Comparison of ENCODE assay signal across 34 cellular contexts in genomic region chr12:40889329-40889728, GRCh38.
"Had no signal": no experiment of that assay in that cellular context is flagged by ENCODE, and none has a peak within 500 bp of the region (broad histone marks: within the 10 kb centered on the region; RNA-seq: fewer than 3 reads in every experiment).

No MANE protein-coding gene starts in this region.

- H3K4me3 ChIP-seq: adrenal gland, ascending aorta, body of pancreas, breast epithelium, cardiac muscle cell had no signal

- H3K9me3 ChIP-seq: ascending aorta, body of pancreas, breast epithelium had no signal

- ATAC-seq: activated naive CD4-positive, alpha-beta T cell treated with anti-CD3 and anti-CD28 coated beads, Interleukin-2, amount 50 U/mL, for 72 hours; activated naive CD8-positive, alpha-beta T cell treated with anti-CD3 and anti-CD28 coated beads, Interleukin-2, amount 50 U/mL, for 24 hours; activated T-cell treated with anti-CD3 and anti-CD28 coated beads, Interleukin-2, amount 50 U/mL, for 4 hours; activated T-cell treated with anti-CD3 and anti-CD28 coated beads, Interleukin-2, amount 50 U/mL, for 72 hours; activated T-helper 17 cell treated with anti-CD3 and anti-CD28 coated beads, Interleukin-2, amount 50 U/mL, for 72 hours; body of pancreas had no signal

- DNase-seq: activated effector memory CD4-positive, alpha-beta T cell treated with anti-CD3 and anti-CD28 coated beads, Interleukin-2, amount 50 U/mL, for 16 hours; activated effector memory CD4-positive, alpha-beta T cell treated with Interleukin-2 at 50 U/mL for 16 hours; activated gamma-delta T cell; activated gamma-delta T cell treated with Interleukin-2 at 50 U/mL for 16 hours; activated naive CD4-positive, alpha-beta T cell; activated naive CD4-positive, alpha-beta T cell treated with anti-CD3 and anti-CD28 coated beads for 36 hours; activated naive CD4-positive, alpha-beta T cell treated with anti-CD3 and anti-CD28 coated beads, Interleukin-2, amount 10 ng/mL, durations not matched to agents 7 days and 5 days; activated naive CD4-positive, alpha-beta T cell treated with anti-CD3 and anti-CD28 coated beads, Interleukin-2, amount 50 U/mL, for 16 hours; activated naive CD4-positive, alpha-beta T cell treated with Interleukin-2 at 50 U/mL for 16 hours; activated naive CD8-positive, alpha-beta T cell treated with anti-CD3 and anti-CD28 coated beads for 36 hours; activated naive CD8-positive, alpha-beta T cell treated with anti-CD3 and anti-CD28 coated beads, Interleukin-2, amount 10 ng/mL, durations not matched to agents 7 days and 5 days; activated naive CD8-positive, alpha-beta T cell treated with anti-CD3 and anti-CD28 coated beads, Interleukin-2, amount 50 U/mL, for 24 hours; activated T-cell treated with anti-CD3 and anti-CD28 coated beads, Interleukin-2, amount 50 U/mL, for 1 hour; activated T-cell treated with anti-CD3 and anti-CD28 coated beads, Interleukin-2, amount 50 U/mL, for 24 hours; activated T-cell treated with anti-CD3 and anti-CD28 coated beads, Interleukin-2, amount 50 U/mL, for 4 hours; activated T-cell treated with anti-CD3 and anti-CD28 coated beads, Interleukin-2, amount 50 U/mL, for 48 hours; activated T-cell treated with anti-CD3 and anti-CD28 coated beads, Interleukin-2, amount 50 U/mL, for 72 hours; adrenal gland; amniotic stem cell; amygdala; anterior cingulate cortex; aorta; body of pancreas; brain microvascular endothelial cell; caudate nucleus; central memory CD4-positive, alpha-beta T cell; cerebellar nuclear complex had no signal

- H3K27me3 ChIP-seq: adrenal gland, ascending aorta, body of pancreas, brain microvascular endothelial cell, breast epithelium, cardiac muscle cell had no signal

- FAIRE-seq: astrocyte, bronchial epithelial cell had no signal

- H3K4me1 ChIP-seq: adrenal gland, ascending aorta, body of pancreas, breast epithelium had no signal

- H3K36me3 ChIP-seq: adrenal gland, ascending aorta, brain microvascular endothelial cell, breast epithelium, cardiac muscle cell had no signal

- H3K27ac ChIP-seq: adrenal gland, ascending aorta, body of pancreas, brain microvascular endothelial cell, breast epithelium, cardiac muscle cell had no signal
